In the genomic region with DNA sequence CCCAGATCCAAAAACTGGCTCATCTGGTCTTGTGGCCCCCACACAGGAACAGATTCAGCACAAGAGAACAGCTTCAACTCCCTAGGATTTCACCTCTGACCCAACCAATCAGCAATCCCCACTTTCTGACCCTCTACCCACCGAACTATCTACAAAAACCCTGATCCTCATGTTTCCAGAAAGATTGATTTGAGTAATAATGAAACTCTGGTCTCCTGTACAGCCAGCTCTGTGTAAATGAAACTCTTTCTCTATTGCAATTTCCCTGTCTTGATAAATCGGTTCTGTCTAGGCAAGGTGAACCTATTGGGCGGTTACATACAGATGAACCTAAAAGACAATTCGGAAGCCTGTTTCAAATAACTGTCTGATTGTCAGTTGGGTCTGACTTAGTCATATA, we compare ENCODE assay signal across 12 cellular contexts.
DNase-seq lines count a peak whose midpoint lies in the region; ATAC-seq, FAIRE-seq and TF ChIP-seq lines count a peak whose summit lies in the region.
"Had no signal": no experiment of that assay in that cellular context is flagged by ENCODE, and none has a peak within 500 bp of the region (broad histone marks: within the 10 kb centered on the region; RNA-seq: fewer than 3 reads in every experiment).

No MANE protein-coding gene starts in this region.

- DNase-seq in medulla oblongata (ENCODE audit: extremely low spot score) (peak; percentile 61), body of pancreas (no peak), esophagus squamous epithelium (lab: John Stamatoyannopoulos, UW) (no peak), kidney (no peak), DMS79 treated with DMSO at 0.1 percent for 48 hours (lab: John Stamatoyannopoulos, UW) (no peak)
- DNase-seq: activated CD4-positive, alpha-beta T cell treated with anti-CD3 and anti-CD28 coated beads, Interleukin-2, amount 50 U/mL, for 1 hour; NCI-H1417; T-cell had no signal

- H3K4me1 ChIP-seq in body of pancreas = no peaks in the 10 kb centered on the region
- no peaks in the 10 kb centered on the region for H3K4me1 ChIP-seq in esophagus squamous epithelium
- H3K4me1 ChIP-seq in kidney (ENCODE audit: control insufficient read depth in 1 of 2, insufficient read depth in 1 of 2, low read depth in 1 of 2, low read length in 2 of 2) = no peaks in the 10 kb centered on the region

- H3K4me3 ChIP-seq in body of pancreas = no peak overlapping the region
- H3K4me3 ChIP-seq in esophagus squamous epithelium = no peak overlapping the region
- H3K4me3 ChIP-seq in kidney (ENCODE audit: low read length in 2 of 2) = no peak overlapping the region
- H3K4me3 ChIP-seq: skin epidermis had no signal

- no peaks in the 10 kb centered on the region for H3K36me3 ChIP-seq in body of pancreas (replicated peaks in 1 of 2; ENCODE audit: insufficient read depth in 1 of 2, low read depth in 2 of 2)
- no peaks in the 10 kb centered on the region for H3K36me3 ChIP-seq in esophagus squamous epithelium
- no peaks in the 10 kb centered on the region for H3K36me3 ChIP-seq in kidney (ENCODE audit: control insufficient read depth in 1 of 2, insufficient read depth in 2 of 2, low read length in 2 of 2)

- intact Hi-C loops in body of pancreas (cut with DNase I) (no loop called here), esophagus squamous epithelium (cut with DNase I) (no loop called here), kidney (cut with DNase I) (no loop called here)

- H3K27me3 ChIP-seq in body of pancreas (no peaks in the 10 kb centered on the region), esophagus squamous epithelium (no peaks in the 10 kb centered on the region)

- ATAC-seq in GM18858 (IDR thresholded peaks at IDR 0.05; ENCODE audit: unreplicated experiment) = peak; percentile 21
- ATAC-seq in HG02610 (IDR thresholded peaks at IDR 0.05; ENCODE audit: unreplicated experiment) = peak; percentile 17
- peak; percentile 20 for ATAC-seq in HG03565 (IDR thresholded peaks at IDR 0.05; ENCODE audit: unreplicated experiment)
- no peak for ATAC-seq in body of pancreas
- ATAC-seq: T-cell had no signal

- no peak overlapping the region for H3K9ac ChIP-seq in kidney (ENCODE audit: low read length in 2 of 2)

- no peak for FAIRE-seq in kidney (lab: Jason Lieb, UNC)

- H3K27ac ChIP-seq in body of pancreas = no peak overlapping the region
- no peak overlapping the region for H3K27ac ChIP-seq in esophagus squamous epithelium
- no peak overlapping the region for H3K27ac ChIP-seq in kidney (ENCODE audit: low read depth in 2 of 2, low read length in 2 of 2)

- no peaks in the 10 kb centered on the region for H3K9me3 ChIP-seq in body of pancreas
- H3K9me3 ChIP-seq in esophagus squamous epithelium = no peaks in the 10 kb centered on the region
- no peaks in the 10 kb centered on the region for H3K9me3 ChIP-seq in kidney (ENCODE audit: control insufficient read depth in 1 of 2, low read length in 2 of 2)

- WGBS in body of pancreas, 2 donors = 24 to 47% methylated on average over 4 of the region's 4 CpGs
- 45 to 55% methylated on average over 4 of the region's 4 CpGs for WGBS in esophagus squamous epithelium, 2 donors

- no peak for TF ChIP-seq CTCF in body of pancreas (IDR thresholded peaks at IDR 0.05)
- no peak for TF ChIP-seq CTCF in esophagus squamous epithelium (IDR thresholded peaks at IDR 0.05)
- no peak for TF ChIP-seq CTCF in kidney (IDR thresholded peaks at IDR 0.05; ENCODE audit: borderline replicate concordance, extremely low read depth, insufficient read depth)

- TF ChIP-seq POLR2A in body of pancreas (IDR thresholded peaks at IDR 0.05) (no peak), esophagus squamous epithelium (IDR thresholded peaks at IDR 0.05) (no peak)
